ENCODE assay signal across 10 cellular contexts in the genomic region with DNA sequence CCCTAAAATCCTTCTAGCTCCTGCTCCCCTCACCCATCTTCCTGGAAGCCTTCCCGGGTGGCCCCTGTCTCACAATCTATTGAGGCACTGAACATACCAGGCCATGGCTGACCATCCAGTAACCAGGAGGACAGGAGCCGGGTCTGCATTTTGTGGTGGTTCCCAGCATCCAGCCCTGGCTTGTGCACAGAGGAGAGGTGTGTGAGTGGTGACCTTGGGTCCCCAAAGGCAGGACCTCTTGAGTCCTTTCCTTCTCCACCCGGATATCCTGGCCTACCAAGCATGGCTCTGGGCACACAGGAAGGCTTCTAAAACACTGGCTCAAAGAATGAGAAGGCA. TPM values are rescaled to one million over a fixed set of nuclear protein-coding genes. Genes with fewer than 3 reads are reported as not detected.
DNase-seq lines count a peak whose midpoint lies in the region; ATAC-seq and TF ChIP-seq lines count a peak whose summit lies in the region.
"Had no signal": no experiment of that assay in that cellular context is flagged by ENCODE, and none has a peak within 500 bp of the region (broad histone marks: within the 10 kb centered on the region; RNA-seq: fewer than 3 reads in every experiment).

No MANE protein-coding gene starts in this region.

- H3K27ac ChIP-seq in SJCRH30 (peak overlapping the region; percentile 57), esophagus squamous epithelium (peak overlapping the region; percentile 78 to 99 (median 92)), skeletal muscle tissue (ENCODE audit: low read depth, low read length) (peak overlapping the region; percentile 66)

- ATAC-seq in GM18505 (IDR thresholded peaks at IDR 0.05; ENCODE audit: unreplicated experiment) = no peak

- WGBS in esophagus squamous epithelium, 2 donors = 18 to 29% methylated on average over 3 of the region's 3 CpGs

- TF ChIP-seq POLR2A in esophagus squamous epithelium (IDR thresholded peaks at IDR 0.05) = no peak
- TF ChIP-seq POLR2A in GM18505 (IDR thresholded peaks at IDR 0.05; ENCODE audit: borderline replicate concordance, extremely low read depth, insufficient read depth, insufficient read length) = no peak
- TF ChIP-seq POLR2A in erythroblast (IDR thresholded peaks at IDR 0.05; ENCODE audit: low read length) = no peak

- TF ChIP-seq CTCF in GM06990 (IDR thresholded peaks at IDR 0.05; ENCODE audit: insufficient read depth, low read length, poor library complexity, severe bottlenecking) (no peak), esophagus squamous epithelium (IDR thresholded peaks at IDR 0.05) (no peak)

- H3K4me3 ChIP-seq in GM06990 (replicated peaks; ENCODE audit: low read depth, low read length) (peak overlapping the region; percentile 98), SJCRH30 (no peak overlapping the region), esophagus squamous epithelium (peak overlapping the region in 3 of 4 donors; percentile 26 to 96 (median 31)), skeletal muscle tissue (ENCODE audit: low read length in 3 of 3) (peak overlapping the region; percentile 24 to 49 (median 32))

- H3K36me3 ChIP-seq in GM06990 (ENCODE audit: control insufficient read depth, insufficient read depth, low read length) (peaks cover 20% of the 10 kb centered on the region), SJCRH30 (no peaks in the 10 kb centered on the region; the same call in 1 of the 2 replicates), esophagus squamous epithelium (no peaks in the 10 kb centered on the region), skeletal muscle tissue (ENCODE audit: control insufficient read depth in 3 of 3, insufficient read depth in 3 of 3, low read length in 3 of 3) (peaks cover 0 to 2% (median 0%) of the 10 kb centered on the region in 3 donors)

- H3K9me3 ChIP-seq in SJCRH30 (replicated peaks) (no peaks in the 10 kb centered on the region), esophagus squamous epithelium (no peaks in the 10 kb centered on the region), skeletal muscle tissue (ENCODE audit: control insufficient read depth in 3 of 3, low read length in 3 of 3) (no peaks in the 10 kb centered on the region)

- intact Hi-C loops in esophagus squamous epithelium (cut with DNase I) = no loop called here

- no peak for DNase-seq in GM06990 (ENCODE audit: extremely low read depth, insufficient read length)
- no peak for DNase-seq in SJCRH30
- DNase-seq in esophagus squamous epithelium (lab: John Stamatoyannopoulos, UW) = no peak
- no peak for DNase-seq in erythroblast (lab: John Stamatoyannopoulos, UW)
- DNase-seq in NCI-H748 treated with DMSO at 0.1 percent for 48 hours (lab: John Stamatoyannopoulos, UW) = no peak
- DNase-seq in inferior parietal cortex (ENCODE audit: extremely low spot score) = no peak
- DNase-seq: SHP77 treated with DMSO at 0.1 percent for 48 hours had no signal

- H3K4me1 ChIP-seq in SJCRH30 = peaks cover 42% of the 10 kb centered on the region
- H3K4me1 ChIP-seq in esophagus squamous epithelium = peaks cover 86 to 100% (median 95%) of the 10 kb centered on the region in 3 donors
- H3K4me1 ChIP-seq in skeletal muscle tissue (ENCODE audit: control insufficient read depth in 3 of 3, insufficient read depth in 3 of 3, low read length in 3 of 3) = peaks cover 77 to 84% (median 79%) of the 10 kb centered on the region in 3 donors

- peak overlapping the region; percentile 50 to 60 (median 54) for H3K9ac ChIP-seq in skeletal muscle tissue (ENCODE audit: low read depth in 1 of 3, low read length in 3 of 3)

- H3K27me3 ChIP-seq in GM06990 (replicated peaks; ENCODE audit: control insufficient read depth, insufficient read depth, low read length) = no peaks in the 10 kb centered on the region
- no peaks in the 10 kb centered on the region for H3K27me3 ChIP-seq in SJCRH30
- no peaks in the 10 kb centered on the region for H3K27me3 ChIP-seq in esophagus squamous epithelium
- H3K27me3 ChIP-seq in skeletal muscle tissue (ENCODE audit: control insufficient read depth in 3 of 3, insufficient read depth in 3 of 3, low read length in 3 of 3) = no peaks in the 10 kb centered on the region

RNA-seq across cellular contexts. Expression of a gene that starts 7.8 kb away (rescaled TPM):
- 23.2 and 24.0 TPM in 2 replicates for total RNA-seq in SJCRH30 (2014; rRNA removed; shearing (Covaris generic))
- total RNA-seq in esophagus squamous epithelium (100 to 1,000 TPM in 1 of 4 donors, 10 to 100 TPM in 3; 30.6 to 130 (median 45.2) TPM), skeletal muscle tissue (13.6 TPM)

RNA-seq across cellular contexts. Expression of a gene that starts 22.9 kb away (rescaled TPM):
- total RNA-seq in SJCRH30 (2014; rRNA removed; shearing (Covaris generic)) = not detected in 2 replicates
- total RNA-seq in esophagus squamous epithelium (under 1 TPM in 1 of 4 donors, not detected in 3; 0.18 TPM), skeletal muscle tissue (not detected)

RNA-seq across cellular contexts. Expression of a gene that starts 36.7 kb away (rescaled TPM):
- total RNA-seq in SJCRH30 (2014; rRNA removed; shearing (Covaris generic)) = not detected in 2 replicates
- under 1 TPM in 1 of 4 donors, not detected in 3; 0.11 TPM for total RNA-seq in esophagus squamous epithelium
- not detected for total RNA-seq in skeletal muscle tissue
- total RNA-seq: H4 had no signal

RNA-seq across cellular contexts. Expression of a gene that starts 41.1 kb away (rescaled TPM):
- total RNA-seq in SJCRH30 (2014; rRNA removed; shearing (Covaris generic)) = not detected in 2 replicates
- total RNA-seq in esophagus squamous epithelium (not detected), skeletal muscle tissue (not detected)
- total RNA-seq: H4 had no signal

RNA-seq across cellular contexts. Expression of a gene that starts 53.2 kb away (rescaled TPM):
- 27.1 and 28.3 TPM in 2 replicates for total RNA-seq in SJCRH30 (2014; rRNA removed; shearing (Covaris generic))
- 100 to 1,000 TPM in 1 of 4 donors, 10 to 100 TPM in 3; 53.3 to 113 (median 60.9) TPM for total RNA-seq in esophagus squamous epithelium
- total RNA-seq in skeletal muscle tissue = 18.3 TPM
